Comparison of ENCODE assay signal across 8 cellular contexts in genomic region chr17:21280081-21280518, GRCh38. TPM values are rescaled to one million over a fixed set of nuclear protein-coding genes. Genes with fewer than 3 reads are reported as not detected.
DNase-seq lines count a peak whose midpoint lies in the region; ATAC-seq and TF ChIP-seq lines count a peak whose summit lies in the region.

No MANE protein-coding gene starts in this region.

- no peak overlapping the region for H3K4me3 Mint-ChIP-seq in activated CD4-positive, alpha-beta T cell treated with anti-CD3 and anti-CD28 coated beads, Interleukin-2, amount 10 ng/mL, durations not matched to agents 7 days and 5 days

- TF ChIP-seq CTCF in 22Rv1 (IDR thresholded peaks at IDR 0.05), result peak; percentile 96
- TF ChIP-seq CTCF in choroid plexus epithelial cell (conservative IDR thresholded peaks at IDR 0.05; ENCODE audit: low read depth, low read length), result peak; percentile 99
- TF ChIP-seq CTCF in lower leg skin (IDR thresholded peaks at IDR 0.05), result peak in 1 of 3 donors; percentile 75

- POLR2A ChIA-PET in activated CD4-positive, alpha-beta T cell treated with anti-CD3 and anti-CD28 coated beads, Interleukin-2, amount 10 ng/mL, durations not matched to agents 7 days and 5 days (lab: Charles Lee), result no interaction called here

- peaks cover 57% of the 10 kb centered on the region for H3K4me1 Mint-ChIP-seq in activated CD4-positive, alpha-beta T cell treated with anti-CD3 and anti-CD28 coated beads, Interleukin-2, amount 10 ng/mL, durations not matched to agents 7 days and 5 days

- TF ChIP-seq POLR2A in lower leg skin (IDR thresholded peaks at IDR 0.05), result no peak

- no peaks in the 10 kb centered on the region for H3K9me3 Mint-ChIP-seq in activated CD4-positive, alpha-beta T cell treated with anti-CD3 and anti-CD28 coated beads, Interleukin-2, amount 10 ng/mL, durations not matched to agents 7 days and 5 days

- ATAC-seq in GM18502 (IDR thresholded peaks at IDR 0.05; ENCODE audit: poor library complexity, unreplicated experiment), result peak; percentile 34
- peak; percentile 28 for ATAC-seq in HG03135 (IDR thresholded peaks at IDR 0.05; ENCODE audit: unreplicated experiment)

- H3K4me3 ChIP-seq in choroid plexus epithelial cell (ENCODE audit: low read depth, low read length), result no peak overlapping the region
- no peak overlapping the region for H3K4me3 ChIP-seq in lower leg skin (ENCODE audit: low read depth, poor library complexity, severe bottlenecking)

- WGBS in lower leg skin, 2 donors, result 24% methylated on average over 9 to 10 of the region's 10 CpGs

- H3K27ac ChIP-seq in 22Rv1, result no peak overlapping the region

- peaks cover 3% of the 10 kb centered on the region for H3K36me3 Mint-ChIP-seq in activated CD4-positive, alpha-beta T cell treated with anti-CD3 and anti-CD28 coated beads, Interleukin-2, amount 10 ng/mL, durations not matched to agents 7 days and 5 days (ENCODE audit: low read depth)

- H3K27me3 Mint-ChIP-seq in activated CD4-positive, alpha-beta T cell treated with anti-CD3 and anti-CD28 coated beads, Interleukin-2, amount 10 ng/mL, durations not matched to agents 7 days and 5 days, result no peaks in the 10 kb centered on the region

- peak overlapping the region; percentile 90 for H3K27ac Mint-ChIP-seq in activated CD4-positive, alpha-beta T cell treated with anti-CD3 and anti-CD28 coated beads, Interleukin-2, amount 10 ng/mL, durations not matched to agents 7 days and 5 days

- intact Hi-C loops in lower leg skin (cut with DNase I; ENCODE audit: low total_unique reads), result no loop called here

- CTCF ChIA-PET in activated CD4-positive, alpha-beta T cell treated with anti-CD3 and anti-CD28 coated beads, Interleukin-2, amount 10 ng/mL, durations not matched to agents 7 days and 5 days (lab: Charles Lee), result interaction anchor here (0.6 to 2.2 kb wide), 9 partner anchors 8 to 233 kb away, joined by 3 to 10 read pairs (median 5); no protein-coding TSS in a partner anchor

- DNase-seq in NCI-H69 (lab: John Stamatoyannopoulos, UW), result peak; percentile 69
- peak; percentile 91 for DNase-seq in activated CD4-positive, alpha-beta T cell treated with anti-CD3 and anti-CD28 coated beads, Interleukin-2, amount 10 ng/mL, durations not matched to agents 7 days and 5 days
- DNase-seq in choroid plexus epithelial cell (ENCODE audit: low read depth), result peak; percentile 85
- peak; percentile 80 to 98 for DNase-seq in lower leg skin (ENCODE audit: low spot score in 2 of 2)
- DNase-seq in stimulated activated CD8-positive, alpha-beta memory T cell treated with anti-CD3 and anti-CD28 coated beads, Interleukin-12 subunit alpha, Interleukin-12 subunit beta, amount 100 ng/mL, for 24 hours (ENCODE audit: extremely low read depth), result peak; percentile 65

RNA-seq across cellular contexts. Expression of gene MAP2K3, which starts 4.4 kb away (rescaled TPM):
- 10 to 100 TPM; 41.7 to 52.8 TPM for total RNA-seq in activated CD4-positive, alpha-beta T cell treated with anti-CD3 and anti-CD28 coated beads, Interleukin-2, amount 10 ng/mL, durations not matched to agents 7 days and 5 days
- total RNA-seq in lower leg skin, result 10 to 100 TPM; 54.1 to 64.1 (median 55.2) TPM

RNA-seq across cellular contexts. Expression of gene NATD1, which starts 26.9 kb away (rescaled TPM):
- 1 to 10 TPM; 3.0 to 3.2 TPM for total RNA-seq in activated CD4-positive, alpha-beta T cell treated with anti-CD3 and anti-CD28 coated beads, Interleukin-2, amount 10 ng/mL, durations not matched to agents 7 days and 5 days
- 10 to 100 TPM; 12.3 to 18.8 (median 16.0) TPM for total RNA-seq in lower leg skin
